ENCODE assay signal across 8 cellular contexts in the genomic region with DNA sequence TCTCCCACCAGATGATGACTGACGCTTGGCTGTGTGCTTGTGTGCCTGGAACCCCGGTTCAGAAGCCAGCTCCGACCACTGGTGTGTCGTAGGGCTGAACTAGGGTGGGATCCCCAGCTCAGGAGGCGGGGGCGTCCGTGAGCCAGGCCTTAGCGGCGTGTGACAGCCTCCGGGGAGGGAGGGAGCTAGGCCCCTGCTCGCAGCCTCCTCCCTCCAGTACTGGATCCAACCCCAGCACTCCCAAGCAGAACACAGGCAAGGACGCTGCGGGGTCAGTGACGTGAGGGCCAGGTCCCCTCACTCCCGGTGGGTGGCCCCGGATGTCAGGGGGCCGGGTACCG. TPM values are rescaled to one million over a fixed set of nuclear protein-coding genes. Genes with fewer than 3 reads are reported as not detected.
A peak's percentile ranks its signal among the peaks of the same experiment; 100 is the strongest.
DNase-seq lines count a peak whose midpoint lies in the region; ATAC-seq and TF ChIP-seq lines count a peak whose summit lies in the region.

No MANE protein-coding gene starts in this region.

- H3K4me2 ChIP-seq in MM.1S (ENCODE audit: low read depth, low read length) (peak overlapping the region; percentile 76), mammary epithelial cell (ENCODE audit: insufficient read depth, low read depth, low read length) (peak overlapping the region; percentile 99)

- intact Hi-C loops in mammary epithelial cell (cut with micrococcal nuclease): loop anchor here (1.0 kb wide), 1 partner anchor 45 kb away; a partner anchor contains a TSS

- no peaks in the 10 kb centered on the region for H3F3A ChIP-seq in MM.1S (ENCODE audit: insufficient read depth, low read length)

- in situ Hi-C loops in mammary epithelial cell (cut with MboI; ENCODE audit: low sequenced_read_pairs in 2 of 2): no loop called here

- H3K4me1 ChIP-seq in MM.1S (ENCODE audit: low read length) (peaks cover 5% of the 10 kb centered on the region; the same call in 1 of the 2 replicates), mammary epithelial cell (ENCODE audit: insufficient read depth, low read length) (peaks cover 10% of the 10 kb centered on the region), suprapubic skin (peaks cover 23% of the 10 kb centered on the region)

- H4K20me1 ChIP-seq in MM.1S (ENCODE audit: insufficient read depth, low read length): no peaks in the 10 kb centered on the region
- no peaks in the 10 kb centered on the region for H4K20me1 ChIP-seq in mammary epithelial cell (ENCODE audit: insufficient read depth, low read length)

- H3K4me3 ChIP-seq in MM.1S (ENCODE audit: low read length): peak overlapping the region; percentile 100
- peak overlapping the region; percentile 63 to 96 (median 78) for H3K4me3 ChIP-seq in mammary epithelial cell (replicated peaks in 1 of 3; ENCODE audit: insufficient read depth in 1 of 3, low read depth in 2 of 3, low read length in 3 of 3)
- H3K4me3 ChIP-seq in suprapubic skin: peak overlapping the region; percentile 96

- WGBS in mammary epithelial cell (ENCODE audit: low coverage, missing lambda C conversion rate): 4% methylated on average over 4 of the region's 18 CpGs
- WGBS in suprapubic skin: 0% methylated on average over 3 of the region's 18 CpGs

- H3K9me3 ChIP-seq in MM.1S (replicated peaks; ENCODE audit: insufficient read depth, low read length): no peaks in the 10 kb centered on the region
- no peaks in the 10 kb centered on the region for H3K9me3 ChIP-seq in mammary epithelial cell (replicated peaks; ENCODE audit: insufficient read depth, low read length)
- H3K9me3 ChIP-seq in suprapubic skin: no peaks in the 10 kb centered on the region

- no peaks in the 10 kb centered on the region for H3K9me2 ChIP-seq in MM.1S (replicated peaks; ENCODE audit: insufficient read depth, low read length)

- TF ChIP-seq CTCF in MM.1S (IDR thresholded peaks at IDR 0.05; ENCODE audit: low read length) (no peak), mammary epithelial cell (conservative IDR thresholded peaks at IDR 0.05 in 1 of 2, IDR thresholded peaks at IDR 0.05 in 1 of 2; ENCODE audit: extremely low read depth in 1 of 2, insufficient read depth in 1 of 2, low read depth in 1 of 2, low read length in 2 of 2) (no peak), suprapubic skin (IDR thresholded peaks at IDR 0.05) (no peak)

- no peak for TF ChIP-seq EP300 in suprapubic skin (IDR thresholded peaks at IDR 0.05)

- H3K79me2 ChIP-seq in MM.1S (ENCODE audit: low read length) (peaks cover 32% of the 10 kb centered on the region), mammary epithelial cell (ENCODE audit: insufficient read depth, low read length) (peaks cover 21% of the 10 kb centered on the region)

- H3K9ac ChIP-seq in MM.1S (ENCODE audit: low read length): peak overlapping the region; percentile 91
- H3K9ac ChIP-seq in mammary epithelial cell (ENCODE audit: insufficient read depth, low read length): peak overlapping the region; percentile 61

- peak overlapping the region; percentile 30; the same call in 1 of the 2 replicates for H3K27ac ChIP-seq in MM.1S (ENCODE audit: low read length)
- peak overlapping the region; percentile 60 for H3K27ac ChIP-seq in mammary epithelial cell (ENCODE audit: insufficient read depth, low read depth, low read length)
- H3K27ac ChIP-seq in suprapubic skin: peak overlapping the region; percentile 83

- H3K36me3 ChIP-seq in MM.1S (replicated peaks; ENCODE audit: insufficient read depth, low read length) (no peaks in the 10 kb centered on the region), mammary epithelial cell (ENCODE audit: insufficient read depth, low read length) (no peaks in the 10 kb centered on the region), suprapubic skin (peaks cover 7% of the 10 kb centered on the region)

- CTCF ChIA-PET in mammary epithelial cell (lab: Charles Lee; ENCODE audit: low non-redundant PET): interaction anchor here (0.5 to 0.7 kb wide), 3 partner anchors 46 to 723 kb away, joined by 4 to 17 read pairs (median 4); no protein-coding TSS in a partner anchor

- no peaks in the 10 kb centered on the region for H3K27me3 ChIP-seq in MM.1S (replicated peaks; ENCODE audit: insufficient read depth, low read length)
- H3K27me3 ChIP-seq in mammary epithelial cell (ENCODE audit: insufficient read depth, low read length): no peaks in the 10 kb centered on the region
- H3K27me3 ChIP-seq in suprapubic skin: no peaks in the 10 kb centered on the region

- DNase-seq in AG08395 (ENCODE audit: low spot score): peak; percentile 22
- DNase-seq in MM.1S: peak; percentile 21
- DNase-seq in mammary epithelial cell: peak; percentile 21
- peak; percentile 78 for DNase-seq in left kidney (ENCODE audit: low read depth, low spot score)
- DNase-seq in suprapubic skin (ENCODE audit: low spot score in 2 of 2): no peak

- ATAC-seq in GM18873 (IDR thresholded peaks at IDR 0.05; ENCODE audit: low FRiP score, unreplicated experiment): peak; percentile 22
- no peak for ATAC-seq in HG03521 (IDR thresholded peaks at IDR 0.05; ENCODE audit: unreplicated experiment)
- ATAC-seq in HG02970 (IDR thresholded peaks at IDR 0.05; ENCODE audit: low FRiP score, unreplicated experiment): no peak

- H2AFZ ChIP-seq in MM.1S (ENCODE audit: low read length) (peak overlapping the region; percentile 99), mammary epithelial cell (ENCODE audit: low read depth, low read length) (peak overlapping the region; percentile 87)

- dilution Hi-C loops in mammary epithelial cell (cut with HindIII; ENCODE audit: low sequenced_read_pairs): loop anchor here (5.0 kb wide), 1 partner anchor 77 kb away; no protein-coding TSS in a partner anchor

- BruUV-seq in mammary epithelial cell (replicated peaks; lab: Mats Ljungman, UMichigan): no TSS peak

- TF ChIP-seq POLR2A in suprapubic skin (IDR thresholded peaks at IDR 0.05): no peak

RNA-seq across cellular contexts. Expression of a gene that starts 0.4 kb away (rescaled TPM):
- 10 to 100 TPM; 21.2 to 44.8 TPM for total RNA-seq in mammary epithelial cell
- polyA plus RNA-seq in mammary epithelial cell: 62.8 TPM
- polyA minus RNA-seq in mammary epithelial cell: 21.9 TPM
- total RNA-seq in suprapubic skin: 10 to 100 TPM; 35.7 to 48.5 (median 40.8) TPM

RNA-seq across cellular contexts. Expression of a gene that starts 28.4 kb away (rescaled TPM):
- total RNA-seq in mammary epithelial cell (1 to 10 TPM in 1 of 2 donors, under 1 TPM in 1; 0.09 to 1.0 TPM), suprapubic skin (1 to 10 TPM in 2 of 4 donors, under 1 TPM in 2; 0.40 to 2.6 (median 0.82) TPM)
- not detected for polyA plus RNA-seq in mammary epithelial cell
- not detected for polyA minus RNA-seq in mammary epithelial cell

RNA-seq across cellular contexts. Expression of a gene that starts 31.6 kb away (rescaled TPM):
- total RNA-seq in mammary epithelial cell: 10 to 100 TPM; 40.2 to 66.8 TPM
- 38.1 TPM for polyA plus RNA-seq in mammary epithelial cell
- 50.3 TPM for polyA minus RNA-seq in mammary epithelial cell
- total RNA-seq in suprapubic skin: 10 to 100 TPM; 25.6 to 32.9 (median 27.9) TPM

RNA-seq across cellular contexts. Expression of a gene that starts 31.9 kb away (rescaled TPM):
- total RNA-seq in mammary epithelial cell: 100 to 1,000 TPM; 223 to 263 TPM
- 191 TPM for polyA plus RNA-seq in mammary epithelial cell
- polyA minus RNA-seq in mammary epithelial cell: 333 TPM
- total RNA-seq in suprapubic skin: 100 to 1,000 TPM; 131 to 194 (median 182) TPM

RNA-seq across cellular contexts. Expression of a gene that starts 45.0 kb away (rescaled TPM):
- total RNA-seq in mammary epithelial cell (10 to 100 TPM; 17.2 to 47.0 TPM), suprapubic skin (10 to 100 TPM; 18.5 to 32.7 (median 23.5) TPM)
- 57.3 TPM for polyA plus RNA-seq in mammary epithelial cell
- polyA minus RNA-seq in mammary epithelial cell: 72.2 TPM

Comparison
In these comparisons a context has a peak if more than half of its experiments do, and no peak if none do; other contexts are left out.
1. DNase-seq: peak in AG08395 (single experiment), MM.1S (single experiment), mammary epithelial cell (single experiment) and left kidney (single experiment); none in suprapubic skin (0 of 2).
2. H3K27ac ChIP-seq: peak in every context shown above with its lines; median percentile 83 in suprapubic skin; 60 in mammary epithelial cell; 30 in MM.1S.
3. Peak in every context shown above with its lines, with median percentiles within 50 percentile points of each other: H3K4me3 ChIP-seq.